In the genomic region with DNA sequence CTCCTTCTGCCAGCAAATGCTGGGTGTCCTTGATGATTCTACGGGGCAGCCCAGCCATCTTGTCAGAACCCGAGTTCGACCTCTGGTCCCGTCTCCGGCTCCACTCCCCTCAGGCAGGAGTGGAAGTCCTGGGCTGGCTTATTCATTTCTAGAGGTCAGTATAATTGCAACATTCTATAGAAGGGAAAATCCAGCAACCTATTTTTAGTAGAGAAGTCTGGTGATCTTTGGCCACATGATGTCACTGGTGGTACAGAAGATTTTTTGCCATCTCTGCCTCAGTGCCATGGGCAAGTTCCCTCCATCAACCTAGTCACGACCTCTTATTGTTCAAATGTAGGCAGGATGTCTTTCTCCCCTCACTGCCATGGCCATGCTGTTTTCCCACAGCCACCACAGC, we compare ENCODE assay signal across 1 cellular context.
TF ChIP-seq lines count a peak whose summit lies in the region.

No MANE protein-coding gene starts in this region.

TF ChIP-seq in HepG2, 621 proteins besides CTCF, POLR2A, EP300 and RAD21:
- TF ChIP-seq ZNF510 (CRISPR knock-in tag; IDR thresholded peaks at IDR 0.05; ENCODE audit: low read depth) (no peak), SYNCRIP (IDR thresholded peaks at IDR 0.05; ENCODE audit: insufficient read depth, low read depth, low read length) (no peak), ZFP36 (IDR thresholded peaks at IDR 0.05; ENCODE audit: borderline replicate concordance, low read depth, low read length, partially characterized antibody) (no peak), ZNF296 (CRISPR knock-in tag; conservative IDR thresholded peaks at IDR 0.05) (no peak), ZNF329 (CRISPR knock-in tag; IDR thresholded peaks at IDR 0.05; ENCODE audit: low read depth) (no peak), MIER3 (CRISPR knock-in tag; IDR thresholded peaks at IDR 0.05; ENCODE audit: borderline replicate concordance) (no peak), RFX3 (CRISPR knock-in tag; IDR thresholded peaks at IDR 0.05) (no peak), PHF8 (CRISPR knock-in tag; IDR thresholded peaks at IDR 0.05) (no peak), TCF12 (IDR thresholded peaks at IDR 0.05) (no peak), TCF12 (CRISPR knock-in tag; IDR thresholded peaks at IDR 0.05) (no peak), ZNF546 (CRISPR knock-in tag; conservative IDR thresholded peaks at IDR 0.05) (no peak)
- TF ChIP-seq, protein P1, sequence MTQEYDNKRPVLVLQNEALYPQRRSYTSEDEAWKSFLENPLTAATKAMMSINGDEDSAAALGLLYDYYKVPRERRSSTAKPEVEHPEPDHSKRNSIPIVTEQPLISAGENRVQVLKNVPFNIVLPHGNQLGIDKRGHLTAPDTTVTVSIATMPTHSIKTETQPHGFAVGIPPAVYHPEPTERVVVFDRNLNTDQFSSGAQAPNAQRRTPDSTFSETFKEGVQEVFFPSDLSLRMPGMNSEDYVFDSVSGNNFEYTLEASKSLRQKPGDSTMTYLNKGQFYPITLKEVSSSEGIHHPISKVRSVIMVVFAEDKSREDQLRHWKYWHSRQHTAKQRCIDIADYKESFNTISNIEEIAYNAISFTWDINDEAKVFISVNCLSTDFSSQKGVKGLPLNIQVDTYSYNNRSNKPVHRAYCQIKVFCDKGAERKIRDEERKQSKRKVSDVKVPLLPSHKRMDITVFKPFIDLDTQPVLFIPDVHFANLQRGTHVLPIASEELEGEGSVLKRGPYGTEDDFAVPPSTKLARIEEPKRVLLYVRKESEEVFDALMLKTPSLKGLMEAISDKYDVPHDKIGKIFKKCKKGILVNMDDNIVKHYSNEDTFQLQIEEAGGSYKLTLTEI (CRISPR knock-in tag; conservative IDR thresholded peaks at IDR 0.05), result no peak
- TF ChIP-seq, protein P2, sequence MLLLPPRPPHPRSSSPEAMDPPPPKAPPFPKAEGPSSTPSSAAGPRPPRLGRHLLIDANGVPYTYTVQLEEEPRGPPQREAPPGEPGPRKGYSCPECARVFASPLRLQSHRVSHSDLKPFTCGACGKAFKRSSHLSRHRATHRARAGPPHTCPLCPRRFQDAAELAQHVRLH (CRISPR knock-in tag; IDR thresholded peaks at IDR 0.05; ENCODE audit: borderline replicate concordance, low read depth), result no peak
